ENCODE assay signal across 1 cellular context in the genomic region with DNA sequence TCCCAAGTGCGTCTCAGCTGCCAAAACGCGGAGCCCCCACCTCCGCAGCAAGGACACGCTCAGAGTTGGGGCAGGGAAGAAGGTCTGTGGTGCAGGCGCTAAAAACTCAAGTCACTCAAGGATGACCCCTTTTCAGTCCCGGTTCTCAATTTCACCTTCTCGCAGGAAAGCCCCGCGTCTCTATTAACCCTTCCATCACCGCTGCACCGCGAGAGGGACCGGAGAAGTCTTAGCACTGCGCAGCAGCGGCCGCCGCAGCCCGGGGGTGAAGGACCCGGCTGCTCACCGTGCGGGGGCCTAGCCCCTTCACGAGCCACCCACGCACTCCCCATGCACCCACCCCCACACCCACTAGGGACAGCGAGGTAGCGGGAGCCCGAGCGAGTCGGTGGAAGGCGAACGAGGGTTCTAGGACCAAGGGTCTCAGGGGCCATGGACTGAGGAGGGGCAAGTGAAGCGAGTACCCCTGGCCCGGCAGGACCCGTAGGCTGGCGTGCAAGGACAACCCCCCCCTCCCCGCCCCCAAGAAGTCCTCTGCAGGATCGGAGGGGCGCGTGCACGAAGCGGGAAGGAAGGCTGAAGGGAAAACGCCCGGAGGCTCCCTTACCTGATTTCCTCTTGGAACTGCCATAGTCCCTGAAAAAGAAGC.
TF ChIP-seq lines count a peak whose summit lies in the region.

No MANE protein-coding gene starts in this region.

TF ChIP-seq in GM12878, 131 proteins besides CTCF, POLR2A, EP300 and RAD21 (continued from another document):
- TF ChIP-seq, protein P1, sequence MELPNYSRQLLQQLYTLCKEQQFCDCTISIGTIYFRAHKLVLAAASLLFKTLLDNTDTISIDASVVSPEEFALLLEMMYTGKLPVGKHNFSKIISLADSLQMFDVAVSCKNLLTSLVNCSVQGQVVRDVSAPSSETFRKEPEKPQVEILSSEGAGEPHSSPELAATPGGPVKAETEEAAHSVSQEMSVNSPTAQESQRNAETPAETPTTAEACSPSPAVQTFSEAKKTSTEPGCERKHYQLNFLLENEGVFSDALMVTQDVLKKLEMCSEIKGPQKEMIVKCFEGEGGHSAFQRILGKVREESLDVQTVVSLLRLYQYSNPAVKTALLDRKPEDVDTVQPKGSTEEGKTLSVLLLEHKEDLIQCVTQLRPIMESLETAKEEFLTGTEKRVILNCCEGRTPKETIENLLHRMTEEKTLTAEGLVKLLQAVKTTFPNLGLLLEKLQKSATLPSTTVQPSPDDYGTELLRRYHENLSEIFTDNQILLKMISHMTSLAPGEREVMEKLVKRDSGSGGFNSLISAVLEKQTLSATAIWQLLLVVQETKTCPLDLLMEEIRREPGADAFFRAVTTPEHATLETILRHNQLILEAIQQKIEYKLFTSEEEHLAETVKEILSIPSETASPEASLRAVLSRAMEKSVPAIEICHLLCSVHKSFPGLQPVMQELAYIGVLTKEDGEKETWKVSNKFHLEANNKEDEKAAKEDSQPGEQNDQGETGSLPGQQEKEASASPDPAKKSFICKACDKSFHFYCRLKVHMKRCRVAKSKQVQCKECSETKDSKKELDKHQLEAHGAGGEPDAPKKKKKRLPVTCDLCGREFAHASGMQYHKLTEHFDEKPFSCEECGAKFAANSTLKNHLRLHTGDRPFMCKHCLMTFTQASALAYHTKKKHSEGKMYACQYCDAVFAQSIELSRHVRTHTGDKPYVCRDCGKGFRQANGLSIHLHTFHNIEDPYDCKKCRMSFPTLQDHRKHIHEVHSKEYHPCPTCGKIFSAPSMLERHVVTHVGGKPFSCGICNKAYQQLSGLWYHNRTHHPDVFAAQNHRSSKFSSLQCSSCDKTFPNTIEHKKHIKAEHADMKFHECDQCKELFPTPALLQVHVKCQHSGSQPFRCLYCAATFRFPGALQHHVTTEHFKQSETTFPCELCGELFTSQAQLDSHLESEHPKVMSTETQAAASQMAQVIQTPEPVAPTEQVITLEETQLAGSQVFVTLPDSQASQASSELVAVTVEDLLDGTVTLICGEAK (IDR thresholded peaks at IDR 0.05; ENCODE audit: borderline replicate concordance) = no peak
- TF ChIP-seq POLR2AphosphoS5 (IDR thresholded peaks at IDR 0.05; ENCODE audit: low read length) (peak; percentile 30; the same call in 1 of the 2 replicates), MXI1 (IDR thresholded peaks at IDR 0.05; ENCODE audit: low read depth, low read length) (no peak), GABPA (IDR thresholded peaks at IDR 0.05; ENCODE audit: low read depth) (no peak), REST (IDR thresholded peaks at IDR 0.05; ENCODE audit: low read depth, low read length) (no peak), NBN (IDR thresholded peaks at IDR 0.05) (peak; percentile 56), SRF (IDR thresholded peaks at IDR 0.05; ENCODE audit: low read depth in 2 of 2, low read length in 2 of 2) (no peak), RB1 (IDR thresholded peaks at IDR 0.05; ENCODE audit: borderline replicate concordance) (no peak), JUNB (IDR thresholded peaks at IDR 0.05) (no peak), PAX8 (IDR thresholded peaks at IDR 0.05) (no peak), SMAD5 (IDR thresholded peaks at IDR 0.05; ENCODE audit: low read depth) (no peak), ZNF384 (IDR thresholded peaks at IDR 0.05; ENCODE audit: borderline replicate concordance, low read depth, low read length) (no peak), JUND (IDR thresholded peaks at IDR 0.05; ENCODE audit: low read depth, low read length) (0 out of 2 replicates have a peak, but pooled peaks have one; percentile 22), ZBTB33 (IDR thresholded peaks at IDR 0.05) (no peak), CEBPZ (IDR thresholded peaks at IDR 0.05; ENCODE audit: low read depth, low read length) (no peak), CREB1 (IDR thresholded peaks at IDR 0.05; ENCODE audit: low read depth) (peak; percentile 61), HDGF (IDR thresholded peaks at IDR 0.05) (no peak; the same call in 1 of the 2 replicates), STAT1 (conservative IDR thresholded peaks at IDR 0.05) (no peak), GATAD2B (conservative IDR thresholded peaks at IDR 0.05; ENCODE audit: low read depth) (peak; percentile 94)
